ENCODE assay signal across 11 cellular contexts in genomic region chr4:110589297-110589696, GRCh38. TPM values are rescaled to one million over a fixed set of nuclear protein-coding genes. Genes with fewer than 3 reads are reported as not detected.
DNase-seq lines count a peak whose midpoint lies in the region; ATAC-seq and TF ChIP-seq lines count a peak whose summit lies in the region.
"Had no signal": no experiment of that assay in that cellular context is flagged by ENCODE, and none has a peak within 500 bp of the region (broad histone marks: within the 10 kb centered on the region; RNA-seq: fewer than 3 reads in every experiment).

No MANE protein-coding gene starts in this region.

- H3K4me1 ChIP-seq in HEK293 (ENCODE audit: control insufficient read depth, insufficient read depth, low read length) (no peaks in the 10 kb centered on the region), SK-N-SH (ENCODE audit: control insufficient read depth in 1 of 2, insufficient read depth in 2 of 2, low read depth in 1 of 2, low read length in 1 of 2) (no peaks in the 10 kb centered on the region), hepatocyte (ENCODE audit: insufficient read depth) (no peaks in the 10 kb centered on the region)

- H3K4me2 ChIP-seq in SK-N-SH (no peak overlapping the region), hepatocyte (no peak overlapping the region)

- TF ChIP-seq RAD21 in SK-N-SH (IDR thresholded peaks at IDR 0.05; ENCODE audit: low read length), result no peak

- no peak overlapping the region for H2AFZ ChIP-seq in SK-N-SH (ENCODE audit: low read depth)
- no peak overlapping the region for H2AFZ ChIP-seq in hepatocyte

- H4K20me1 ChIP-seq in SK-N-SH (ENCODE audit: insufficient read depth) (no peaks in the 10 kb centered on the region), hepatocyte (ENCODE audit: insufficient read depth, poor library complexity, severe bottlenecking) (no peaks in the 10 kb centered on the region)

- H3K9me2 ChIP-seq in SK-N-SH, result no peaks in the 10 kb centered on the region
- H3K9me2 ChIP-seq in hepatocyte (replicated peaks; ENCODE audit: insufficient read depth), result no peaks in the 10 kb centered on the region

- H3K79me2 ChIP-seq in SK-N-SH (ENCODE audit: insufficient read depth) (no peaks in the 10 kb centered on the region), hepatocyte (no peaks in the 10 kb centered on the region)

- TF ChIP-seq CTCF in AG04450 (IDR thresholded peaks at IDR 0.05; ENCODE audit: low read depth, low read length) (peak; percentile 18; the same call in 1 of the 2 replicates), HEK293 (tag by site-specific recombination; IDR thresholded peaks at IDR 0.05) (no peak), SK-N-SH (IDR thresholded peaks at IDR 0.05) (peak; percentile 48), hepatocyte (IDR thresholded peaks at IDR 0.05; ENCODE audit: poor library complexity) (peak; percentile 30)

- DNase-seq in AG04450 (ENCODE audit: low read depth, low spot score) (no peak), SK-N-SH (no peak), hepatocyte (ENCODE audit: low spot score) (no peak), cerebellar nuclear complex (lab: John Stamatoyannopoulos, UW) (no peak)
- DNase-seq: CD4-positive, CD25-positive, alpha-beta regulatory T cell; NCI-H1694; stimulated activated CD4-positive, alpha-beta T cell treated with anti-CD3 and anti-CD28 coated beads, Interleukin-4, amount 100 ng/mL, for 4 hours had no signal

- no peak overlapping the region for H3K9ac ChIP-seq in SK-N-SH

- H3K27me3 ChIP-seq in AG04450 (ENCODE audit: control insufficient read depth, insufficient read depth, low read length), result no peaks in the 10 kb centered on the region
- H3K27me3 ChIP-seq in SK-N-SH (ENCODE audit: insufficient read depth), result peaks cover 10% of the 10 kb centered on the region; the same call in 1 of the 2 replicates
- H3K27me3 ChIP-seq in hepatocyte, result no peaks in the 10 kb centered on the region

- no peak overlapping the region for H3K27ac ChIP-seq in AG04450 (ENCODE audit: low read depth, low read length)
- H3K27ac ChIP-seq in HEK293 (ENCODE audit: extremely low read depth, low read depth, low read length), result no peak overlapping the region
- H3K27ac ChIP-seq in SK-N-SH (ENCODE audit: low read depth in 2 of 2, low read length in 1 of 2), result no peak overlapping the region
- no peak overlapping the region for H3K27ac ChIP-seq in hepatocyte

- ATAC-seq in GM21528 (IDR thresholded peaks at IDR 0.05; ENCODE audit: low FRiP score, unreplicated experiment) (no peak), GM18867 (IDR thresholded peaks at IDR 0.05; ENCODE audit: unreplicated experiment) (no peak), GM18505 (IDR thresholded peaks at IDR 0.05; ENCODE audit: unreplicated experiment) (no peak)

- TF ChIP-seq POLR2A in GM18505 (IDR thresholded peaks at IDR 0.05; ENCODE audit: borderline replicate concordance, extremely low read depth, insufficient read depth, insufficient read length), result no peak

- H3F3A ChIP-seq in SK-N-SH (replicated peaks; ENCODE audit: insufficient read depth), result no peaks in the 10 kb centered on the region

- H3K36me3 ChIP-seq in HEK293 (ENCODE audit: control insufficient read depth in 2 of 2, insufficient read depth in 1 of 2, low read length in 2 of 2), result no peaks in the 10 kb centered on the region
- no peaks in the 10 kb centered on the region for H3K36me3 ChIP-seq in SK-N-SH (replicated peaks in 1 of 2; ENCODE audit: control insufficient read depth in 1 of 2, insufficient read depth in 2 of 2, low read length in 1 of 2)
- H3K36me3 ChIP-seq in hepatocyte (replicated peaks; ENCODE audit: insufficient read depth, low read depth), result no peaks in the 10 kb centered on the region

- H3K4me3 ChIP-seq in AG04450 (ENCODE audit: low read depth, low read length) (no peak overlapping the region), HEK293 (ENCODE audit: low read depth, low read length) (no peak overlapping the region), SK-N-SH (ENCODE audit: low read depth in 2 of 2, low read length in 1 of 2) (no peak overlapping the region), hepatocyte (no peak overlapping the region)

- CTCF ChIA-PET in AG04450 (lab: Charles Lee) (no interaction called here), HEK293 (lab: Yijun Ruan, JAX) (no interaction called here), SK-N-SH (lab: Yijun Ruan, JAX) (no interaction called here)

- H3K9me3 ChIP-seq in AG04450 (ENCODE audit: control insufficient read depth, insufficient read depth, low read length) (no peaks in the 10 kb centered on the region), HEK293 (ENCODE audit: control insufficient read depth, insufficient read depth, low read depth, low read length) (no peaks in the 10 kb centered on the region), SK-N-SH (no peaks in the 10 kb centered on the region), hepatocyte (ENCODE audit: low read depth) (no peaks in the 10 kb centered on the region)

- TF ChIP-seq EP300 in SK-N-SH (IDR thresholded peaks at IDR 0.05; ENCODE audit: borderline replicate concordance in 1 of 2, low read depth in 1 of 2, low read length in 1 of 2), result no peak

- POLR2A ChIA-PET in AG04450 (lab: Yijun Ruan, JAX) (no interaction called here), HEK293 (lab: Yijun Ruan, JAX) (no interaction called here), SK-N-SH (lab: Yijun Ruan, JAX) (no interaction called here)

TF ChIP-seq in HEK293, 187 proteins besides CTCF, POLR2A, EP300 and RAD21:
- TF ChIP-seq ZNF654 (tag by site-specific recombination; IDR thresholded peaks at IDR 0.05; ENCODE audit: low read depth) (peak; percentile 11; the same call in 1 of the 2 replicates), ZBTB21 (tag by site-specific recombination; IDR thresholded peaks at IDR 0.05) (no peak)

TF ChIP-seq in SK-N-SH, 30 proteins besides CTCF, POLR2A, EP300 and RAD21:
- TF ChIP-seq RCOR1 (IDR thresholded peaks at IDR 0.05; ENCODE audit: low read length) (no peak), NFIC (IDR thresholded peaks at IDR 0.05; ENCODE audit: borderline replicate concordance) (no peak), FOXM1 (IDR thresholded peaks at IDR 0.05; ENCODE audit: low read depth) (no peak), TAF1 (IDR thresholded peaks at IDR 0.05; ENCODE audit: borderline replicate concordance, low read depth, low read length) (no peak)

RNA-seq across cellular contexts. Expression of gene PITX2, which starts 33.6 kb away (rescaled TPM):
- polyA plus RNA-seq in AG04450 (2011; rRNA removed) (0.05 and 0.07 TPM in 2 replicates), SK-N-SH (2012; rRNA removed) (not detected in 2 replicates), hepatocyte (142 and 147 TPM in 2 replicates)
- not detected in 2 replicates for polyA minus RNA-seq in AG04450 (2011; rRNA and poly(A)+ RNA removed)
- not detected in 2 replicates for polyA plus RNA-seq in SK-N-SH (2012; cell fraction: cytosol; rRNA removed)
- not detected in 2 replicates for polyA plus RNA-seq in SK-N-SH (2012; cell fraction: nucleus; rRNA removed)
- total RNA-seq in hepatocyte, result 80.5 and 99.2 TPM in 2 replicates
- total RNA-seq: CD4-positive, CD25-positive, alpha-beta regulatory T cell had no signal
- polyA plus RNA-seq: CD4-positive, CD25-positive, alpha-beta regulatory T cell had no signal

Comparison
In these comparisons a context has a peak if more than half of its experiments do, and no peak if none do; other contexts are left out.
1. RNA of gene PITX2, which starts 33.6 kb away (polyA plus RNA-seq): 142 to 147 TPM in hepatocyte; 0.05 to 0.07 TPM in AG04450 and not detected in SK-N-SH; every median in the first group is over 100 times any median in the second.